Comparison of ENCODE assay signal across 8 cellular contexts in genomic region chr1:244451951-244452795, GRCh38. TPM values are rescaled to one million over a fixed set of nuclear protein-coding genes. Genes with fewer than 3 reads are reported as not detected.
DNase-seq lines count a peak whose midpoint lies in the region; ATAC-seq and TF ChIP-seq lines count a peak whose summit lies in the region.

No MANE protein-coding gene starts in this region.

- peak overlapping the region; percentile 89 for H3K4me2 ChIP-seq in SK-N-SH

- peaks cover 15 to 29% of the 10 kb centered on the region in 2 experiments for H3K36me3 ChIP-seq in SK-N-SH (replicated peaks in 1 of 2; ENCODE audit: control insufficient read depth in 1 of 2, insufficient read depth in 2 of 2, low read length in 1 of 2)

- DNase-seq in GM10266 (ENCODE audit: extremely low spot score), result peak; percentile 97
- peak; percentile 100 for DNase-seq in NCI-H1092 (lab: John Stamatoyannopoulos, UW)
- peak; percentile 99 for DNase-seq in SK-N-SH
- peak; percentile 97 to 99 for DNase-seq in activated naive CD4-positive, alpha-beta T cell treated with anti-CD3 and anti-CD28 coated beads, Interleukin-2, amount 50 U/mL, for 72 hours (ENCODE audit: low spot score in 2 of 2)
- DNase-seq in glomerular endothelial cell (ENCODE audit: extremely low read depth, low read depth, low spot score), result peak; percentile 90
- peak; percentile 98 for DNase-seq in occipital lobe (lab: John Stamatoyannopoulos, UW)

- 8% methylated on average over 17 of the region's 47 CpGs for WGBS in SK-N-SH (ENCODE audit: low lambda C conversion rate)

- peak overlapping the region; percentile 91 for H2AFZ ChIP-seq in SK-N-SH (ENCODE audit: low read depth)

- H3K4me3 ChIP-seq in SK-N-SH (ENCODE audit: low read depth in 2 of 2, low read length in 1 of 2), result peak overlapping the region; percentile 84 to 97; a peak in 3 of 4 replicates

- H3K9ac ChIP-seq in SK-N-SH, result peak overlapping the region; percentile 50

- TF ChIP-seq CTCF in GM10266 (IDR thresholded peaks at IDR 0.05; ENCODE audit: control insufficient read depth, insufficient read depth, low read depth, missing control alignments) (peak; percentile 62), SK-N-SH (IDR thresholded peaks at IDR 0.05) (peak; percentile 58)

- H3K27ac ChIP-seq in SK-N-SH (ENCODE audit: low read depth in 2 of 2, low read length in 1 of 2) (peak overlapping the region; percentile 92 to 94), temporal lobe (ENCODE audit: low read depth, low read length) (peak overlapping the region; percentile 83)

- H3K4me1 ChIP-seq in SK-N-SH (ENCODE audit: control insufficient read depth in 1 of 2, insufficient read depth in 2 of 2, low read depth in 1 of 2, low read length in 1 of 2), result peaks cover 26 to 36% of the 10 kb centered on the region in 2 experiments; a peak in 3 of 4 replicates

- ATAC-seq in HG02623 (IDR thresholded peaks at IDR 0.05; ENCODE audit: unreplicated experiment), result peak; percentile 92
- ATAC-seq in activated naive CD4-positive, alpha-beta T cell treated with anti-CD3 and anti-CD28 coated beads, Interleukin-2, amount 50 U/mL, for 72 hours, result peak; percentile 93 to 94

- TF ChIP-seq EP300 in SK-N-SH (IDR thresholded peaks at IDR 0.05; ENCODE audit: borderline replicate concordance in 1 of 2, low read depth in 1 of 2, low read length in 1 of 2), result peak in 1 of 2 experiments; percentile 45; a peak in 1 of 4 replicates

- no peaks in the 10 kb centered on the region for H3K9me3 ChIP-seq in SK-N-SH

- peaks cover 5% of the 10 kb centered on the region; the same call in 1 of the 2 replicates for H4K20me1 ChIP-seq in SK-N-SH (ENCODE audit: insufficient read depth)

- no peaks in the 10 kb centered on the region for H3K27me3 ChIP-seq in SK-N-SH (ENCODE audit: insufficient read depth)

- H3K27ac Mint-ChIP-seq in activated naive CD4-positive, alpha-beta T cell treated with anti-CD3 and anti-CD28 coated beads, Interleukin-2, amount 50 U/mL, for 72 hours, result peak overlapping the region; percentile 89 to 91

- peaks cover 44% of the 10 kb centered on the region for H3K79me2 ChIP-seq in SK-N-SH (ENCODE audit: insufficient read depth)

- CTCF ChIA-PET in SK-N-SH (lab: Yijun Ruan, JAX), result no interaction called here

- POLR2A ChIA-PET in SK-N-SH (lab: Yijun Ruan, JAX), result interaction anchor here (1.6 kb wide), 1 partner anchor 1197 kb away, joined by 5 read pairs; the partner anchor contains the start of genes CEP170 and SDCCAG8

- H3K36me3 Mint-ChIP-seq in activated naive CD4-positive, alpha-beta T cell treated with anti-CD3 and anti-CD28 coated beads, Interleukin-2, amount 50 U/mL, for 72 hours, result peaks cover 24 to 55% of the 10 kb centered on the region in 2 donors

- peaks cover 9% of the 10 kb centered on the region for H3F3A ChIP-seq in SK-N-SH (replicated peaks; ENCODE audit: insufficient read depth)

- no peaks in the 10 kb centered on the region for H3K9me2 ChIP-seq in SK-N-SH

- peaks cover 0 to 6% of the 10 kb centered on the region in 2 donors for H3K9me3 Mint-ChIP-seq in activated naive CD4-positive, alpha-beta T cell treated with anti-CD3 and anti-CD28 coated beads, Interleukin-2, amount 50 U/mL, for 72 hours

- TF ChIP-seq RAD21 in SK-N-SH (IDR thresholded peaks at IDR 0.05; ENCODE audit: low read length), result peak; percentile 46; the same call in 1 of the 2 replicates

TF ChIP-seq in SK-N-SH, 30 proteins besides CTCF, POLR2A, EP300 and RAD21:
- TF ChIP-seq NRF1 (IDR thresholded peaks at IDR 0.05; ENCODE audit: low read depth, low read length) (peak; percentile 66), FOXJ3 (CRISPR knock-in tag; IDR thresholded peaks at IDR 0.05) (no peak), TCF12 (IDR thresholded peaks at IDR 0.05) (peak; percentile 18; the same call in 1 of the 2 replicates), JUND (IDR thresholded peaks at IDR 0.05) (no peak), RFX5 (IDR thresholded peaks at IDR 0.05; ENCODE audit: low read length) (no peak), POLR2AphosphoS5 (IDR thresholded peaks at IDR 0.05; ENCODE audit: low read depth, low read length) (peak; percentile 16; the same call in 1 of the 2 replicates), TAF1 (IDR thresholded peaks at IDR 0.05; ENCODE audit: borderline replicate concordance, low read depth, low read length) (peak; percentile 34), USF2 (IDR thresholded peaks at IDR 0.05; ENCODE audit: borderline replicate concordance, low read depth, low read length) (0 out of 2 replicates have a peak, but pooled peaks have one; percentile 13), RXRA (IDR thresholded peaks at IDR 0.05; ENCODE audit: borderline replicate concordance, low read depth) (no peak; the same call in 1 of the 2 replicates), YY1 (IDR thresholded peaks at IDR 0.05; ENCODE audit: low read depth) (peak; percentile 61; the same call in 1 of the 2 replicates), MXI1 (IDR thresholded peaks at IDR 0.05; ENCODE audit: low read depth, low read length) (peak; percentile 70; the same call in 1 of the 2 replicates), SMC3 (IDR thresholded peaks at IDR 0.05; ENCODE audit: low read depth, low read length) (peak; percentile 11; the same call in 1 of the 2 replicates), ELF1 (IDR thresholded peaks at IDR 0.05) (peak; percentile 85), GABPA (IDR thresholded peaks at IDR 0.05; ENCODE audit: low read depth) (peak; percentile 51), SIN3A (IDR thresholded peaks at IDR 0.05; ENCODE audit: borderline replicate concordance, low read depth, low read length) (peak; percentile 48; the same call in 1 of the 2 replicates), CHD2 (IDR thresholded peaks at IDR 0.05; ENCODE audit: low read length, partially characterized antibody) (peak; percentile 98), RCOR1 (IDR thresholded peaks at IDR 0.05; ENCODE audit: low read length) (peak; percentile 57; the same call in 1 of the 2 replicates), FOXM1 (IDR thresholded peaks at IDR 0.05; ENCODE audit: low read depth) (0 out of 2 replicates have a peak, but pooled peaks have one; percentile 11)
- TF ChIP-seq, protein P1, sequence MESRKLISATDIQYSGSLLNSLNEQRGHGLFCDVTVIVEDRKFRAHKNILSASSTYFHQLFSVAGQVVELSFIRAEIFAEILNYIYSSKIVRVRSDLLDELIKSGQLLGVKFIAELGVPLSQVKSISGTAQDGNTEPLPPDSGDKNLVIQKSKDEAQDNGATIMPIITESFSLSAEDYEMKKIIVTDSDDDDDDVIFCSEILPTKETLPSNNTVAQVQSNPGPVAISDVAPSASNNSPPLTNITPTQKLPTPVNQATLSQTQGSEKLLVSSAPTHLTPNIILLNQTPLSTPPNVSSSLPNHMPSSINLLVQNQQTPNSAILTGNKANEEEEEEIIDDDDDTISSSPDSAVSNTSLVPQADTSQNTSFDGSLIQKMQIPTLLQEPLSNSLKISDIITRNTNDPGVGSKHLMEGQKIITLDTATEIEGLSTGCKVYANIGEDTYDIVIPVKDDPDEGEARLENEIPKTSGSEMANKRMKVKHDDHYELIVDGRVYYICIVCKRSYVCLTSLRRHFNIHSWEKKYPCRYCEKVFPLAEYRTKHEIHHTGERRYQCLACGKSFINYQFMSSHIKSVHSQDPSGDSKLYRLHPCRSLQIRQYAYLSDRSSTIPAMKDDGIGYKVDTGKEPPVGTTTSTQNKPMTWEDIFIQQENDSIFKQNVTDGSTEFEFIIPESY (IDR thresholded peaks at IDR 0.05; ENCODE audit: borderline replicate concordance, low read depth), result peak; percentile 94
- TF ChIP-seq, protein P2, sequence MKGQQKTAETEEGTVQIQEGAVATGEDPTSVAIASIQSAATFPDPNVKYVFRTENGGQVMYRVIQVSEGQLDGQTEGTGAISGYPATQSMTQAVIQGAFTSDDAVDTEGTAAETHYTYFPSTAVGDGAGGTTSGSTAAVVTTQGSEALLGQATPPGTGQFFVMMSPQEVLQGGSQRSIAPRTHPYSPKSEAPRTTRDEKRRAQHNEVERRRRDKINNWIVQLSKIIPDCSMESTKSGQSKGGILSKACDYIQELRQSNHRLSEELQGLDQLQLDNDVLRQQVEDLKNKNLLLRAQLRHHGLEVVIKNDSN (IDR thresholded peaks at IDR 0.05; ENCODE audit: borderline replicate concordance, low read depth), result no peak
- TF ChIP-seq, protein P3, sequence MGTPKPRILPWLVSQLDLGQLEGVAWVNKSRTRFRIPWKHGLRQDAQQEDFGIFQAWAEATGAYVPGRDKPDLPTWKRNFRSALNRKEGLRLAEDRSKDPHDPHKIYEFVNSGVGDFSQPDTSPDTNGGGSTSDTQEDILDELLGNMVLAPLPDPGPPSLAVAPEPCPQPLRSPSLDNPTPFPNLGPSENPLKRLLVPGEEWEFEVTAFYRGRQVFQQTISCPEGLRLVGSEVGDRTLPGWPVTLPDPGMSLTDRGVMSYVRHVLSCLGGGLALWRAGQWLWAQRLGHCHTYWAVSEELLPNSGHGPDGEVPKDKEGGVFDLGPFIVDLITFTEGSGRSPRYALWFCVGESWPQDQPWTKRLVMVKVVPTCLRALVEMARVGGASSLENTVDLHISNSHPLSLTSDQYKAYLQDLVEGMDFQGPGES (IDR thresholded peaks at IDR 0.05; ENCODE audit: low read depth, low read length), result no peak

RNA-seq across cellular contexts. Expression of gene ADSS2, which starts 0.5 kb away (rescaled TPM):
- 30.7 and 35.7 TPM in 2 replicates for polyA plus RNA-seq in SK-N-SH (2012; rRNA removed)
- 46.1 and 62.1 TPM in 2 replicates for polyA plus RNA-seq in SK-N-SH (2012; cell fraction: cytosol; rRNA removed)
- 14.4 and 21.8 TPM in 2 replicates for polyA plus RNA-seq in SK-N-SH (2012; cell fraction: nucleus; rRNA removed)
- 10 to 100 TPM; 56.2 to 63.2 TPM for total RNA-seq in activated naive CD4-positive, alpha-beta T cell treated with anti-CD3 and anti-CD28 coated beads, Interleukin-2, amount 50 U/mL, for 72 hours
- total RNA-seq in glomerular endothelial cell (42.0 and 43.3 TPM in 2 replicates), occipital lobe (69.7 TPM), temporal lobe (46.0 TPM)

RNA-seq across cellular contexts. Expression of gene CATSPERE, which starts 8.9 kb away (rescaled TPM):
- polyA plus RNA-seq in SK-N-SH (2012; rRNA removed), result 0.30 and 0.54 TPM in 2 replicates
- 0.16 and 0.27 TPM in 2 replicates for polyA plus RNA-seq in SK-N-SH (2012; cell fraction: cytosol; rRNA removed)
- polyA plus RNA-seq in SK-N-SH (2012; cell fraction: nucleus; rRNA removed), result 0.95 and 2.5 TPM in 2 replicates
- under 1 TPM; 0.50 to 0.62 TPM for total RNA-seq in activated naive CD4-positive, alpha-beta T cell treated with anti-CD3 and anti-CD28 coated beads, Interleukin-2, amount 50 U/mL, for 72 hours
- total RNA-seq in glomerular endothelial cell, result 0.58 and 2.3 TPM in 2 replicates
- total RNA-seq in occipital lobe, result 2.0 TPM
- total RNA-seq in temporal lobe, result 1.2 TPM

Comparison
In these comparisons a context has a peak if more than half of its experiments do, and no peak if none do; other contexts are left out.
1. Peak in every context shown above with its lines: DNase-seq, ATAC-seq, H3K4me3 ChIP-seq and H3K27ac ChIP-seq.